18 cellular contexts compared by ENCODE assay signal in the genomic region with DNA sequence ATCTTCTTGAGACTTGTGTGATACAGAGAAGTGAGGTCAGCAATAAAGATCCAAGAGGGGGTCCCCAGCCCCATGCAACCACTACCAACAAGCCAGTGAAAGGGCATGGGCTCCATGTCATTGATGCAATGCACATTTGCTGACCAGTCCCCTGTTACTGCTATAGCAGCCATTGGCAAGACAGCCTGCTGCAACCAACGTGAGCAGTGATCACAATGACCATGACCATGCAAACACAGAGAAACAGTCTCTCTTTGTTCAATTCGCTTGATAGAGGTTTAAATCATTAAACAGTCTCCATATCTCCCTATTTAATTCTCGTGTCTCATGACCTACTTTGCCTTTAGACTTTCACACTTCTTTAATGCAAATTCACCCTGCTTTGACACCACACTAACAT. TPM values are rescaled to one million over a fixed set of nuclear protein-coding genes. Genes with fewer than 3 reads are reported as not detected.
DNase-seq lines count a peak whose midpoint lies in the region; ATAC-seq and TF ChIP-seq lines count a peak whose summit lies in the region.
"Had no signal": no experiment of that assay in that cellular context is flagged by ENCODE, and none has a peak within 500 bp of the region (broad histone marks: within the 10 kb centered on the region; RNA-seq: fewer than 3 reads in every experiment).

No MANE protein-coding gene starts in this region.

- H3K4me1 Mint-ChIP-seq in neural progenitor cell = peaks cover 2% of the 10 kb centered on the region
- H3K4me1 Mint-ChIP-seq: IgD-negative memory B cell had no signal

- no peak for ATAC-seq in HG03571 (IDR thresholded peaks at IDR 0.05; ENCODE audit: unreplicated experiment)
- ATAC-seq: HCT116, HepG2 had no signal

- H3K4me3 ChIP-seq in neural progenitor cell = no peak overlapping the region

- no peaks in the 10 kb centered on the region for H3K27me3 ChIP-seq in neural progenitor cell
- H3K27me3 ChIP-seq: BE2C had no signal

- H3K27ac Mint-ChIP-seq in neural progenitor cell = no peak overlapping the region
- H3K27ac Mint-ChIP-seq: CD4-positive, alpha-beta T cell; HFFc6; IgD-negative memory B cell had no signal

- TF ChIP-seq CTCF in C4-2B (conservative IDR thresholded peaks at IDR 0.05) (no peak), neural progenitor cell (IDR thresholded peaks at IDR 0.05) (no peak)

- H3K4me1 ChIP-seq in neural progenitor cell = no peaks in the 10 kb centered on the region

- H3K36me3 ChIP-seq in neural progenitor cell = no peaks in the 10 kb centered on the region
- H3K36me3 ChIP-seq: BE2C had no signal

- H3K36me3 Mint-ChIP-seq in neural progenitor cell = no peaks in the 10 kb centered on the region
- H3K36me3 Mint-ChIP-seq: IgD-negative memory B cell had no signal

- H3K4me3 Mint-ChIP-seq in neural progenitor cell = no peak overlapping the region
- H3K4me3 Mint-ChIP-seq: CD4-positive, alpha-beta T cell; HFFc6; IgD-negative memory B cell had no signal

- DNase-seq in NCI-H69 (lab: John Stamatoyannopoulos, UW) (peak; percentile 14), medulla oblongata (ENCODE audit: extremely low spot score) (peak; percentile 50), superior temporal gyrus (ENCODE audit: extremely low spot score) (peak; percentile 66), HPDE6-E6E7 (ENCODE audit: extremely low spot score) (no peak), neural progenitor cell (ENCODE audit: low spot score) (no peak)
- DNase-seq: BE2C; CD4-positive, alpha-beta T cell; DMS79 treated with DMSO at 0.1 percent for 48 hours; GF-D8; GOT3; H7; HFFc6 had no signal

- no peaks in the 10 kb centered on the region for H3K9me3 ChIP-seq in neural progenitor cell (ENCODE audit: low read depth)
- H3K9me3 ChIP-seq: BE2C had no signal

- H3K27ac ChIP-seq in C4-2B (0 out of 2 replicates have a peak overlapping the region, but pooled peaks have one; percentile 23), neural progenitor cell (no peak overlapping the region)

- no peak overlapping the region for H2AFZ ChIP-seq in neural progenitor cell (replicated peaks)

- H3K4me2 ChIP-seq in neural progenitor cell = no peak overlapping the region

- H3K9me3 Mint-ChIP-seq in neural progenitor cell = no peaks in the 10 kb centered on the region
- H3K9me3 Mint-ChIP-seq: CD4-positive, alpha-beta T cell; HFFc6; IgD-negative memory B cell had no signal

- H3K9ac ChIP-seq in neural progenitor cell = no peak overlapping the region

- H3K79me2 ChIP-seq in neural progenitor cell (ENCODE audit: low read depth) = no peaks in the 10 kb centered on the region

- H3K27me3 Mint-ChIP-seq in neural progenitor cell (ENCODE audit: insufficient read depth, low read depth) = peaks cover 3% of the 10 kb centered on the region

- H3F3A ChIP-seq in neural progenitor cell (ENCODE audit: low read depth) = no peaks in the 10 kb centered on the region

- no peaks in the 10 kb centered on the region for H4K20me1 ChIP-seq in neural progenitor cell (ENCODE audit: low read depth)

RNA-seq across cellular contexts. Expression of a gene that starts 30.0 kb away (rescaled TPM):
- total RNA-seq in neural progenitor cell (ENCODE audit: low replicate concordance) = not detected in 2 replicates
- total RNA-seq: A172; CD4-positive, alpha-beta T cell; HepG2; HFFc6 had no signal

Comparison
In these comparisons a context has a peak if more than half of its experiments do, and no peak if none do; other contexts are left out.
1. DNase-seq: peak in NCI-H69 (single experiment), medulla oblongata (single experiment) and superior temporal gyrus (single experiment); none in HPDE6-E6E7 (single experiment) and neural progenitor cell (single experiment).